In genomic region chr20:2619337-2619736, GRCh38 we compare ENCODE assay signal across 25 cellular contexts.
"Had no signal": no experiment of that assay in that cellular context is flagged by ENCODE, and none has a peak within 500 bp of the region (broad histone marks: within the 10 kb centered on the region; RNA-seq: fewer than 3 reads in every experiment).

No MANE protein-coding gene starts in this region.

- H3K9ac ChIP-seq: parathyroid adenoma had no signal

- H3K36me3 ChIP-seq: ovary, stomach, thoracic aorta, thyroid gland, tibial nerve, upper lobe of left lung, uterus had no signal

- H3K4me1 ChIP-seq: parathyroid adenoma, psoas muscle, stomach, thyroid gland, tibial nerve, upper lobe of left lung, uterus had no signal

- H3K9me3 ChIP-seq: ovary, stomach, thoracic aorta, thyroid gland, upper lobe of left lung, uterus had no signal

- H3K27me3 ChIP-seq: ovary, thyroid gland, tibial nerve, upper lobe of left lung, uterus had no signal

- H3K27ac ChIP-seq: ovary, parathyroid adenoma, psoas muscle, stomach, thoracic aorta, thyroid gland, tibial nerve, upper lobe of left lung, uterus had no signal

- FAIRE-seq: small intestine had no signal

- H3K79me2 ChIP-seq: parathyroid adenoma had no signal

- ATAC-seq: naive thymus-derived CD8-positive, alpha-beta T cell; natural killer cell treated with Interleukin-12 subunit alpha and Interleukin-12 subunit beta and Interleukin-15 and Interleukin-18, amount 100 ng/mL, for 72 hours; psoas muscle; right cardiac atrium; sciatic nerve; stimulated activated effector memory CD8-positive, alpha-beta T cell treated with anti-CD3 and anti-CD28 coated beads, Interleukin-12 subunit alpha, Interleukin-12 subunit beta, amount 100 ng/mL, for 72 hours had no signal

- DNase-seq: naive B cell; naive thymus-derived CD8-positive, alpha-beta T cell; nephron progenitor cell; occipital lobe; ovary; posterior cingulate gyrus; psoas muscle; right cardiac atrium; small intestine; stimulated activated CD4-positive, alpha-beta T cell treated with anti-CD3 and anti-CD28 coated beads, Interleukin-15, amount 100 ng/mL, for 24 hours; stimulated activated CD4-positive, alpha-beta T cell treated with anti-CD3 and anti-CD28 coated beads, Interleukin-2, amount 100 ng/mL, for 24 hours; stimulated activated CD4-positive, alpha-beta T cell treated with anti-CD3 and anti-CD28 coated beads, Interleukin-2, amount 100 ng/mL, for 48 hours; stimulated activated CD4-positive, alpha-beta T cell treated with anti-CD3 and anti-CD28 coated beads, Interleukin-4, amount 100 ng/mL, for 24 hours; stimulated activated naive B cell treated with anti-CD40 and anti-IgM and Interleukin-4, amounts not matched to agents 10 μg/mL and 1 μg/mL and 100 μg/mL, for 72 hours; stimulated activated naive CD4-positive, alpha-beta T cell treated with Interleukin-2 at 50 U/mL for 16 hours; stomach; thyroid gland; upper lobe of left lung; uterus had no signal

- H2AFZ ChIP-seq: parathyroid adenoma had no signal

- H3K4me3 ChIP-seq: ovary, psoas muscle, stomach, thoracic aorta, thyroid gland, tibial nerve, upper lobe of left lung, uterus had no signal
